Comparison of ENCODE assay signal across 7 cellular contexts in genomic region chr3:52246728-52247454, GRCh38. TPM values are rescaled to one million over a fixed set of nuclear protein-coding genes. Genes with fewer than 3 reads are reported as not detected.
DNase-seq lines count a peak whose midpoint lies in the region; ATAC-seq, FAIRE-seq and TF ChIP-seq lines count a peak whose summit lies in the region.

No MANE protein-coding gene starts in this region.

- H3K4me1 ChIP-seq in keratinocyte (ENCODE audit: control insufficient read depth, extremely low read depth, insufficient read depth, low read length) = peaks cover 29% of the 10 kb centered on the region
- peaks cover 5 to 45% (median 35%) of the 10 kb centered on the region in 5 donors for H3K4me1 ChIP-seq in subcutaneous abdominal adipose tissue (ENCODE audit: control insufficient read depth in 5 of 5, insufficient read depth in 5 of 5, low read length in 5 of 5)

- H3K27ac ChIP-seq in keratinocyte (ENCODE audit: control insufficient read depth, insufficient read depth, low read length) (no peak overlapping the region), subcutaneous abdominal adipose tissue (ENCODE audit: low read depth, low read length) (peak overlapping the region; percentile 65)

- H3K27me3 ChIP-seq in keratinocyte (ENCODE audit: control insufficient read depth, extremely low read depth, insufficient read depth, low read length) = no peaks in the 10 kb centered on the region
- H3K27me3 ChIP-seq in subcutaneous abdominal adipose tissue (ENCODE audit: control insufficient read depth in 5 of 5, insufficient read depth in 4 of 5, low read length in 5 of 5) = no peaks in the 10 kb centered on the region

- no peaks in the 10 kb centered on the region for H3K9me3 ChIP-seq in keratinocyte (ENCODE audit: control insufficient read depth, low read depth, low read length)
- H3K9me3 ChIP-seq in subcutaneous abdominal adipose tissue (ENCODE audit: control insufficient read depth in 5 of 5, low read length in 5 of 5) = peaks cover 0 to 3% (median 0%) of the 10 kb centered on the region in 5 donors

- DNase-seq in HTR-8/SVneo (ENCODE audit: insufficient read length, low spot score) (no peak), keratinocyte (ENCODE audit: low read depth, low spot score) (no peak), superior temporal gyrus (ENCODE audit: extremely low spot score) (no peak), HuH-7.5 (ENCODE audit: low spot score) (no peak)
- peak; percentile 47 to 54 for DNase-seq in activated T-cell treated with anti-CD3 and anti-CD28 coated beads, Interleukin-2, amount 50 U/mL, for 48 hours

- FAIRE-seq in HTR-8/SVneo (lab: Jason Lieb, UNC) = peak; percentile 59
- no peak for FAIRE-seq in keratinocyte (lab: Jason Lieb, UNC)

- H3K9ac ChIP-seq in keratinocyte (ENCODE audit: control insufficient read depth, extremely low read depth, insufficient read depth, low read length) (no peak overlapping the region), subcutaneous abdominal adipose tissue (ENCODE audit: low read length in 5 of 5) (peak overlapping the region in 2 of 5 donors; percentile 73 to 78)

- H3K4me3 ChIP-seq in keratinocyte (ENCODE audit: control insufficient read depth in 2 of 3, extremely low read depth in 1 of 3, insufficient read depth in 2 of 3, low read depth in 1 of 3, low read length in 3 of 3) (no peak overlapping the region), subcutaneous abdominal adipose tissue (ENCODE audit: low read depth in 1 of 5, low read length in 5 of 5) (peak overlapping the region; percentile 69 to 78 (median 73))

- H3K79me2 ChIP-seq in keratinocyte (ENCODE audit: control insufficient read depth, insufficient read depth, low read length) = no peaks in the 10 kb centered on the region

- H2AFZ ChIP-seq in keratinocyte (ENCODE audit: control insufficient read depth, low read length) = no peak overlapping the region

- dilution Hi-C loops in keratinocyte (cut with MboI; ENCODE audit: extremely low pct_ligation_motif_present, low sequenced_read_pairs) = no loop called here

- H4K20me1 ChIP-seq in keratinocyte (ENCODE audit: control insufficient read depth, extremely low read depth, insufficient read depth, low read length) = no peaks in the 10 kb centered on the region

- peak overlapping the region; percentile 69 for H3K4me2 ChIP-seq in keratinocyte (ENCODE audit: control insufficient read depth, extremely low read depth, insufficient read depth, low read depth, low read length)

- H3K36me3 ChIP-seq in keratinocyte (ENCODE audit: control insufficient read depth in 2 of 2, extremely low read depth in 1 of 2, insufficient read depth in 2 of 2, low read length in 2 of 2) (peaks cover 11 to 16% of the 10 kb centered on the region in 2 experiments), subcutaneous abdominal adipose tissue (ENCODE audit: control insufficient read depth in 5 of 5, insufficient read depth in 5 of 5, low read length in 5 of 5) (peaks cover 0 to 42% (median 31%) of the 10 kb centered on the region in 5 donors)

- TF ChIP-seq CTCF in keratinocyte (optimal IDR thresholded peaks at IDR 0.05 in 1 of 3, IDR thresholded peaks at IDR 0.05 in 1 of 3, conservative IDR thresholded peaks at IDR 0.05 in 1 of 3; ENCODE audit: extremely low read depth in 1 of 3, insufficient read depth in 2 of 3, low read length in 3 of 3) = no peak

- ATAC-seq in GM18861 (IDR thresholded peaks at IDR 0.05; ENCODE audit: unreplicated experiment) = no peak

- no peaks in the 10 kb centered on the region for H3K9me1 ChIP-seq in keratinocyte (ENCODE audit: control insufficient read depth, extremely low read depth, insufficient read depth, low read length)

RNA-seq across cellular contexts. Expression of gene PPM1M, which starts 1.3 kb away (rescaled TPM):
- polyA plus RNA-seq in keratinocyte = 6.4 to 8.0 TPM (median 6.5 TPM) in 3 replicates
- 3.3 TPM for polyA plus RNA-seq in keratinocyte (2011; ENCODE audit: low read depth)
- 4.8 and 6.3 TPM in 2 replicates for polyA plus RNA-seq in keratinocyte (2011; cell fraction: cytosol; rRNA removed)
- polyA plus RNA-seq in keratinocyte (2011; cell fraction: nucleus; rRNA removed) = 10.4 and 10.6 TPM in 2 replicates
- polyA plus RNA-seq in keratinocyte (2012; ENCODE audit: low replicate concordance) = 2.6 and 5.5 TPM in 2 replicates
- 7.5 to 11.3 TPM (median 10.0 TPM) in 3 replicates for polyA minus RNA-seq in keratinocyte
- polyA minus RNA-seq in keratinocyte (2011; cell fraction: cytosol; rRNA and poly(A)+ RNA removed) = 9.0 TPM
- polyA minus RNA-seq in keratinocyte (2011; cell fraction: nucleus; rRNA and poly(A)+ RNA removed) = 2.0 and 3.7 TPM in 2 replicates

RNA-seq across cellular contexts. Expression of gene TWF2, which starts 7.9 kb away (rescaled TPM):
- 70.4 to 113 TPM (median 77.0 TPM) in 3 replicates for polyA plus RNA-seq in keratinocyte
- polyA plus RNA-seq in keratinocyte (2011; ENCODE audit: low read depth) = 17.4 TPM
- 66.4 and 134 TPM in 2 replicates for polyA plus RNA-seq in keratinocyte (2011; cell fraction: cytosol; rRNA removed)
- 63.2 and 86.3 TPM in 2 replicates for polyA plus RNA-seq in keratinocyte (2011; cell fraction: nucleus; rRNA removed)
- 33.1 and 98.3 TPM in 2 replicates for polyA plus RNA-seq in keratinocyte (2012; ENCODE audit: low replicate concordance)
- 57.0 to 139 TPM (median 67.1 TPM) in 3 replicates for polyA minus RNA-seq in keratinocyte
- 124 TPM for polyA minus RNA-seq in keratinocyte (2011; cell fraction: cytosol; rRNA and poly(A)+ RNA removed)
- polyA minus RNA-seq in keratinocyte (2011; cell fraction: nucleus; rRNA and poly(A)+ RNA removed) = 41.2 and 43.6 TPM in 2 replicates

RNA-seq across cellular contexts. Expression of gene TLR9, which starts 21.4 kb away (rescaled TPM):
- polyA plus RNA-seq in keratinocyte = not detected in 3 replicates
- polyA plus RNA-seq in keratinocyte (2011; ENCODE audit: low read depth) = not detected
- polyA plus RNA-seq in keratinocyte (2011; cell fraction: cytosol; rRNA removed) = not detected in 2 replicates
- polyA plus RNA-seq in keratinocyte (2011; cell fraction: nucleus; rRNA removed) = 0.12 and 0.18 TPM in 2 replicates
- 0.20 TPM in 1 of 2 replicates, not detected in the other for polyA plus RNA-seq in keratinocyte (2012; ENCODE audit: low replicate concordance)
- 0.13 TPM in 1 of 3 replicates, not detected in the others for polyA minus RNA-seq in keratinocyte
- not detected for polyA minus RNA-seq in keratinocyte (2011; cell fraction: cytosol; rRNA and poly(A)+ RNA removed)
- not detected in 2 replicates for polyA minus RNA-seq in keratinocyte (2011; cell fraction: nucleus; rRNA and poly(A)+ RNA removed)

RNA-seq across cellular contexts. Expression of gene WDR82, which starts 31.6 kb away (rescaled TPM):
- polyA plus RNA-seq in keratinocyte = 53.1 to 75.1 TPM (median 74.4 TPM) in 3 replicates
- 21.7 TPM for polyA plus RNA-seq in keratinocyte (2011; ENCODE audit: low read depth)
- 41.5 and 63.2 TPM in 2 replicates for polyA plus RNA-seq in keratinocyte (2011; cell fraction: cytosol; rRNA removed)
- 44.9 and 48.6 TPM in 2 replicates for polyA plus RNA-seq in keratinocyte (2011; cell fraction: nucleus; rRNA removed)
- 36.5 and 62.0 TPM in 2 replicates for polyA plus RNA-seq in keratinocyte (2012; ENCODE audit: low replicate concordance)
- polyA minus RNA-seq in keratinocyte = 44.0 to 86.1 TPM (median 63.8 TPM) in 3 replicates
- 39.5 TPM for polyA minus RNA-seq in keratinocyte (2011; cell fraction: cytosol; rRNA and poly(A)+ RNA removed)
- polyA minus RNA-seq in keratinocyte (2011; cell fraction: nucleus; rRNA and poly(A)+ RNA removed) = 28.3 and 53.8 TPM in 2 replicates

RNA-seq across cellular contexts. Expression of gene GLYCTK, which starts 40.7 kb away (rescaled TPM):
- 4.9 to 5.7 TPM (median 5.0 TPM) in 3 replicates for polyA plus RNA-seq in keratinocyte
- polyA plus RNA-seq in keratinocyte (2011; ENCODE audit: low read depth) = 0.39 TPM
- 1.8 and 3.3 TPM in 2 replicates for polyA plus RNA-seq in keratinocyte (2011; cell fraction: cytosol; rRNA removed)
- 12.1 and 14.6 TPM in 2 replicates for polyA plus RNA-seq in keratinocyte (2011; cell fraction: nucleus; rRNA removed)
- 1.4 and 4.6 TPM in 2 replicates for polyA plus RNA-seq in keratinocyte (2012; ENCODE audit: low replicate concordance)
- 4.5 to 5.3 TPM (median 5.2 TPM) in 3 replicates for polyA minus RNA-seq in keratinocyte
- polyA minus RNA-seq in keratinocyte (2011; cell fraction: cytosol; rRNA and poly(A)+ RNA removed) = 4.8 TPM
- polyA minus RNA-seq in keratinocyte (2011; cell fraction: nucleus; rRNA and poly(A)+ RNA removed) = 4.6 and 4.7 TPM in 2 replicates

Comparison
In these comparisons a context has a peak if more than half of its experiments do, and no peak if none do; other contexts are left out.
1. DNase-seq: peak in activated T-cell treated with anti-CD3 and anti-CD28 coated beads, Interleukin-2, amount 50 U/mL, for 48 hours (2 of 2); none in HTR-8/SVneo (single experiment), keratinocyte (single experiment), superior temporal gyrus (single experiment) and HuH-7.5 (single experiment).
2. H3K4me3 ChIP-seq: peak in subcutaneous abdominal adipose tissue (5 of 5); none in keratinocyte (0 of 3).